In the genomic region with DNA sequence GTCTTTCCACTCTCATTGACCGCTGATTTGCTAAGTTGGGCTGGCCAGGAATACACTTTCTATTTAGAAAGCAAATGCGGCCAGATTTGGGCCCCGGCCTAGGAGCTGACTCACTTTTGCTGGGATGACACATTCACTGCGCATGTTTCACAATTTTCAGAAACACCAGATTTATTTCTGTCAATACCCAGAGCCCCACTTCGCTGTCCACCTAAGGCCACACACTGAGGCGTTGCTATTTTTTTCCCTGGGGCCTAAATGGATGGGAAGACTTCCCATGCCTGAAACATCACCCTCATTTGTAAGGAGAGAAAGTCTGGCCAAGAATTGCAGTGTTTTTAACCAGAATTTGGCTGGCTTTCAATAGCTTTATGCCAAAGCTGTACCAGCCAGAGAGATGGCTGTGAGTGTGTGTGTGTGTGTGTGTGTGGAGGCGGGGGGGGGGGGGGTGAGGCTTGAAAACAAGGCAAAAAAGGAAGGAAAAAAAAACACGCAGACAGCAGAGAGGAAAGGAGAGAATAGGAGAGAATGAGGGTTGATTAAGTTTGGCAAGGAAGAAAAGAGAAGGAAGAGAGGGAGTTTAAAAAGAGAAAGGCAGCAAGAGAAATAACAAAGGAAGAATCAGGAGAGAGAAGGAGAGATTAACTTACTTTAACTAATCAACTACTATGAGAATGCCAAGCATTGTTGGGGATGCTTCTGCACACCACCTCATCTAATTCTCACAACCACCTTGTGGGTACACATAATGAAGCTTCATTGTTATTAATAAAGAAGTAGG, we compare ENCODE assay signal across 8 cellular contexts.
DNase-seq lines count a peak whose midpoint lies in the region; ATAC-seq, FAIRE-seq and TF ChIP-seq lines count a peak whose summit lies in the region.
"Had no signal": no experiment of that assay in that cellular context is flagged by ENCODE, and none has a peak within 500 bp of the region (broad histone marks: within the 10 kb centered on the region; RNA-seq: fewer than 3 reads in every experiment).

No MANE protein-coding gene starts in this region.

- peak; percentile 98 for DNase-seq in LHCN-M2 (ENCODE audit: low read depth)
- no peak for DNase-seq in GM12878 (ENCODE audit: low read depth, low spot score)
- DNase-seq in keratinocyte (ENCODE audit: low read depth, low spot score) = peak; percentile 53
- peak; percentile 94 for DNase-seq in superior temporal gyrus (ENCODE audit: extremely low spot score)
- no peak for DNase-seq in GM10266 (ENCODE audit: extremely low spot score)
- DNase-seq in activated naive CD4-positive, alpha-beta T cell treated with anti-CD3 and anti-CD28 coated beads, Interleukin-2, amount 10 ng/mL, durations not matched to agents 7 days and 5 days = no peak
- no peak for DNase-seq in activated T-cell treated with anti-CD3 and anti-CD28 coated beads, Interleukin-2, amount 50 U/mL, for 4 hours

- no peaks in the 10 kb centered on the region for H3K9me3 Mint-ChIP-seq in activated naive CD4-positive, alpha-beta T cell treated with anti-CD3 and anti-CD28 coated beads, Interleukin-2, amount 10 ng/mL, durations not matched to agents 7 days and 5 days
- H3K9me3 Mint-ChIP-seq in activated T-cell treated with anti-CD3 and anti-CD28 coated beads, Interleukin-2, amount 50 U/mL, for 4 hours = no peaks in the 10 kb centered on the region

- WGBS in GM12878 (ENCODE audit: insufficient coverage, insufficient replicate concordance, low lambda C conversion rate, missing lambda C conversion rate) = 27% methylated on average over 7 of the region's 8 CpGs

- H3K27ac ChIP-seq in GM12878 (ENCODE audit: control insufficient read depth, insufficient read depth) (no peak overlapping the region), keratinocyte (ENCODE audit: control insufficient read depth, insufficient read depth, low read length) (peak overlapping the region; percentile 60)

- no peak for TF ChIP-seq EP300 in GM12878 (IDR thresholded peaks at IDR 0.05; ENCODE audit: borderline replicate concordance in 1 of 2, control insufficient read depth in 1 of 2, low read depth in 2 of 2, low read length in 2 of 2)

- H2AFZ ChIP-seq in GM12878 (ENCODE audit: control insufficient read depth, low read depth, low read length) (no peak overlapping the region), keratinocyte (ENCODE audit: control insufficient read depth, low read length) (no peak overlapping the region)

- no peak overlapping the region for H3K4me3 Mint-ChIP-seq in activated naive CD4-positive, alpha-beta T cell treated with anti-CD3 and anti-CD28 coated beads, Interleukin-2, amount 10 ng/mL, durations not matched to agents 7 days and 5 days
- no peak overlapping the region for H3K4me3 Mint-ChIP-seq in activated T-cell treated with anti-CD3 and anti-CD28 coated beads, Interleukin-2, amount 50 U/mL, for 4 hours

- no peaks in the 10 kb centered on the region for H3K9me1 ChIP-seq in keratinocyte (ENCODE audit: control insufficient read depth, extremely low read depth, insufficient read depth, low read length)

- BruUV-seq in GM12878 (replicated peaks; lab: Mats Ljungman, UMichigan) = no TSS peak

- TF ChIP-seq RAD21 in GM12878 (IDR thresholded peaks at IDR 0.05; ENCODE audit: insufficient read depth, low read depth, low read length) = no peak

- intact Hi-C loops in GM12878 (cut with micrococcal nuclease; ENCODE audit: unreplicated experiment) = no loop called here

- H3K36me3 Mint-ChIP-seq in activated naive CD4-positive, alpha-beta T cell treated with anti-CD3 and anti-CD28 coated beads, Interleukin-2, amount 10 ng/mL, durations not matched to agents 7 days and 5 days = no peaks in the 10 kb centered on the region
- no peaks in the 10 kb centered on the region for H3K36me3 Mint-ChIP-seq in activated T-cell treated with anti-CD3 and anti-CD28 coated beads, Interleukin-2, amount 50 U/mL, for 4 hours (ENCODE audit: insufficient read depth)

- H3K4me2 ChIP-seq in GM12878 (ENCODE audit: control insufficient read depth, insufficient read depth) (no peak overlapping the region), keratinocyte (ENCODE audit: control insufficient read depth, extremely low read depth, insufficient read depth, low read depth, low read length) (peak overlapping the region; percentile 56)

- TF ChIP-seq CTCF in GM12878 (IDR thresholded peaks at IDR 0.05 in 2 of 3, conservative IDR thresholded peaks at IDR 0.05 in 1 of 3; ENCODE audit: control insufficient read depth in 2 of 3, extremely low read depth in 1 of 3, insufficient read depth in 1 of 3, low read depth in 3 of 3, low read length in 3 of 3) (no peak), keratinocyte (optimal IDR thresholded peaks at IDR 0.05 in 1 of 3, IDR thresholded peaks at IDR 0.05 in 1 of 3, conservative IDR thresholded peaks at IDR 0.05 in 1 of 3; ENCODE audit: extremely low read depth in 1 of 3, insufficient read depth in 2 of 3, low read length in 3 of 3) (no peak), GM10266 (IDR thresholded peaks at IDR 0.05; ENCODE audit: control insufficient read depth, insufficient read depth, low read depth, missing control alignments) (no peak)

- H3K27me3 Mint-ChIP-seq in activated naive CD4-positive, alpha-beta T cell treated with anti-CD3 and anti-CD28 coated beads, Interleukin-2, amount 10 ng/mL, durations not matched to agents 7 days and 5 days = no peaks in the 10 kb centered on the region
- no peaks in the 10 kb centered on the region for H3K27me3 Mint-ChIP-seq in activated T-cell treated with anti-CD3 and anti-CD28 coated beads, Interleukin-2, amount 50 U/mL, for 4 hours (ENCODE audit: low read depth)

- no peaks in the 10 kb centered on the region for H3K4me1 Mint-ChIP-seq in activated naive CD4-positive, alpha-beta T cell treated with anti-CD3 and anti-CD28 coated beads, Interleukin-2, amount 10 ng/mL, durations not matched to agents 7 days and 5 days
- H3K4me1 Mint-ChIP-seq in activated T-cell treated with anti-CD3 and anti-CD28 coated beads, Interleukin-2, amount 50 U/mL, for 4 hours (ENCODE audit: low read depth) = no peaks in the 10 kb centered on the region

- H3K27me3 ChIP-seq in GM12878 (replicated peaks in 1 of 2; ENCODE audit: control insufficient read depth in 2 of 2, insufficient read depth in 2 of 2, low read length in 1 of 2) (no peaks in the 10 kb centered on the region), keratinocyte (ENCODE audit: control insufficient read depth, extremely low read depth, insufficient read depth, low read length) (no peaks in the 10 kb centered on the region)

- no peaks in the 10 kb centered on the region for H3K4me1 ChIP-seq in GM12878 (ENCODE audit: control insufficient read depth, insufficient read depth, low read length)
- H3K4me1 ChIP-seq in keratinocyte (ENCODE audit: control insufficient read depth, extremely low read depth, insufficient read depth, low read length) = peaks cover 44% of the 10 kb centered on the region

- no peak for FAIRE-seq in GM12878 (lab: Jason Lieb, UNC)
- peak; percentile 41 for FAIRE-seq in keratinocyte (lab: Jason Lieb, UNC)
- FAIRE-seq: TTC549 had no signal

- in situ Hi-C loops in GM12878 (cut with MboI) = no loop called here

- POLR2A ChIA-PET in GM12878 (lab: Charles Lee) = interaction anchor here (0.6 to 1.8 kb wide), 9 partner anchors 9 to 465 kb away, joined by 3 to 11 read pairs (median 5); no protein-coding TSS in a partner anchor

- SMC1A ChIA-PET in GM12878 (lab: Charles Lee; ENCODE audit: uncharacterized antibody, unreplicated experiment) = interaction anchor here (0.5 to 2.3 kb wide), 19 partner anchors 9 to 134 kb away, joined by 3 to 19 read pairs (median 5); no protein-coding TSS in a partner anchor

- ATAC-seq in GM12878 = peak; percentile 7
- no peak for ATAC-seq in activated T-cell treated with anti-CD3 and anti-CD28 coated beads, Interleukin-2, amount 50 U/mL, for 4 hours

- H4K20me1 ChIP-seq in GM12878 (ENCODE audit: control insufficient read depth, insufficient read depth) (no peaks in the 10 kb centered on the region), keratinocyte (ENCODE audit: control insufficient read depth, extremely low read depth, insufficient read depth, low read length) (no peaks in the 10 kb centered on the region)

- H3K36me3 ChIP-seq in GM12878 (ENCODE audit: control insufficient read depth in 2 of 2, insufficient read depth in 2 of 2, low read length in 1 of 2) (no peaks in the 10 kb centered on the region), keratinocyte (ENCODE audit: control insufficient read depth in 2 of 2, extremely low read depth in 1 of 2, insufficient read depth in 2 of 2, low read length in 2 of 2) (no peaks in the 10 kb centered on the region)

- no peak overlapping the region for H3K27ac Mint-ChIP-seq in activated naive CD4-positive, alpha-beta T cell treated with anti-CD3 and anti-CD28 coated beads, Interleukin-2, amount 10 ng/mL, durations not matched to agents 7 days and 5 days

- RAD21 ChIA-PET in GM12878 (lab: Charles Lee; ENCODE audit: unreplicated experiment) = interaction anchor here (0.8 to 2.5 kb wide), 16 partner anchors 8 to 166 kb away, joined by 3 to 12 read pairs (median 4); no protein-coding TSS in a partner anchor

- H3K4me3 ChIP-seq in GM12878 = no peak overlapping the region
- peak overlapping the region in 1 of 3 experiments; percentile 21 for H3K4me3 ChIP-seq in keratinocyte (ENCODE audit: control insufficient read depth in 2 of 3, extremely low read depth in 1 of 3, insufficient read depth in 2 of 3, low read depth in 1 of 3, low read length in 3 of 3)

- TF ChIP-seq POLR2A in GM12878 (IDR thresholded peaks at IDR 0.05; ENCODE audit: low read depth, low read length) = no peak

- CTCF ChIA-PET in GM12878 (lab: Yijun Ruan, JAX) = interaction anchor here (0.5 to 1.5 kb wide), 6 partner anchors 9 to 125 kb away, joined by 3 to 5 read pairs (median 4); no protein-coding TSS in a partner anchor
- CTCF ChIA-PET in activated naive CD4-positive, alpha-beta T cell treated with anti-CD3 and anti-CD28 coated beads, Interleukin-2, amount 10 ng/mL, durations not matched to agents 7 days and 5 days (lab: Charles Lee) = no interaction called here

- dilution Hi-C loops in keratinocyte (cut with MboI; ENCODE audit: extremely low pct_ligation_motif_present, low sequenced_read_pairs) = no loop called here

- no peaks in the 10 kb centered on the region for H3K79me2 ChIP-seq in GM12878 (ENCODE audit: control insufficient read depth, insufficient read depth, low read length)
- H3K79me2 ChIP-seq in keratinocyte (ENCODE audit: control insufficient read depth, insufficient read depth, low read length) = no peaks in the 10 kb centered on the region

- H3K9me3 ChIP-seq in GM12878 (replicated peaks; ENCODE audit: control insufficient read depth, insufficient read depth, low read length) = no peaks in the 10 kb centered on the region; the same call in 2 of the 3 replicates
- no peaks in the 10 kb centered on the region for H3K9me3 ChIP-seq in keratinocyte (ENCODE audit: control insufficient read depth, low read depth, low read length)

- H3K9ac ChIP-seq in GM12878 (ENCODE audit: control insufficient read depth, insufficient read depth, low read length) (no peak overlapping the region), keratinocyte (ENCODE audit: control insufficient read depth, extremely low read depth, insufficient read depth, low read length) (peak overlapping the region; percentile 41)

Comparison
In these comparisons a context has a peak if more than half of its experiments do, and no peak if none do; other contexts are left out.
1. DNase-seq: peak in LHCN-M2 (single experiment), keratinocyte (single experiment) and superior temporal gyrus (single experiment); none in GM12878 (single experiment), GM10266 (single experiment), activated naive CD4-positive, alpha-beta T cell treated with anti-CD3 and anti-CD28 coated beads, Interleukin-2, amount 10 ng/mL, durations not matched to agents 7 days and 5 days (single experiment) and activated T-cell treated with anti-CD3 and anti-CD28 coated beads, Interleukin-2, amount 50 U/mL, for 4 hours (single experiment).